8 cellular contexts compared by ENCODE assay signal in the genomic region with DNA sequence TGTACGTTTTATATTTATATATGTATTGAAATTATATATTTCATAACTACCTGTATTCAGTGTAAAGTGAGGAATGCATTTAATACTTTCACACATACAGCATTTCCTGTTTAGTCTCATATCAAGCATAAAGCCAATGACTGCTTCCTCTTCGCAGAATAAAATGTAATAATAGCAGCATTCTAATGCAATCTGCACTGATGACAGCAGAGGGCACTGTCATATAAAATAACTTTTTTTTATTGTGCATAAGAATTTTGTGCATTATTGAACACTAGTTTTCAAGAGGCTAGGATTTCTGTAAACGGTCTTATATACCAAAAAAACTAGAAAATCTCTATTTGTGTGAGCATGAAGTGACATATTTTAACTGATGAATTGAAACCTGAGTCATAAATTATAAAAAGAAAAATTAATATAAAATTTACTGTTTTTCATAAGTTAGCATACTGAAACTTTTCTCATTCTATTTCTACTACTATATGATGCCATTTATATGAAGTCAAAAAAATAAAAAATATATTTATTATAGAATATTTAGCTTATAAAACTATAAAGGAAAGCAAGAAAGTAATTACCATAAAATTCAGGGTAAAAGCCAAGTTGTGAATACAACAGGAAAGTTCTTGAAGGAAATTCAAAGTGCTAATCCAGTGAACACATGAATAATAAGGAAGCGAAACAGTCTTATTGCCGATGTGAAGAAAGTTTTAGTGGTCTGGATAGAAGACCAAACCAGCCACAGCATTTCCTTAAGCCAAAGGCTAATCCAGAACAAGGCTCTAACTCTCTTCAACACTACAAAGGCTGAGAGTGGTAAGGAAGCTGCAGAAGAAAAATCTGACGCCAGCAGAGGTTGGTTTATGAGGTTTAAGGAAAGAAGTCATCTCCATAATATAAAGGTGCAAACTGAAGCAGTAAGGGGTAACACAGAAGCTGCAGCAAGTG. TPM values are rescaled to one million over a fixed set of nuclear protein-coding genes. Genes with fewer than 3 reads are reported as not detected.
DNase-seq lines count a peak whose midpoint lies in the region; ATAC-seq, FAIRE-seq and TF ChIP-seq lines count a peak whose summit lies in the region.

No MANE protein-coding gene starts in this region.

- peak; percentile 43 to 54 for TF ChIP-seq CTCF in endothelial cell of umbilical vein (IDR thresholded peaks at IDR 0.05; ENCODE audit: extremely low read depth in 1 of 2, insufficient read depth in 1 of 2, low read depth in 1 of 2, low read length in 2 of 2)
- TF ChIP-seq CTCF in nephron (IDR thresholded peaks at IDR 0.05; ENCODE audit: unreplicated experiment in 3 of 3), result peak; percentile 61 to 82 (median 66)

- CTCF ChIA-PET in endothelial cell of umbilical vein (lab: Charles Lee), result interaction anchor here (0.9 to 5.7 kb wide), 19 partner anchors 10 to 1309 kb away, joined by 3 to 93 read pairs (median 6); a partner anchor contains a TSS

- dilution Hi-C loops in endothelial cell of umbilical vein (cut with MboI; ENCODE audit: extremely low pct_ligation_motif_present, low sequenced_read_pairs), result no loop called here

- H3K27ac Mint-ChIP-seq in nephron, result no peak overlapping the region

- no peaks in the 10 kb centered on the region for H3K27me3 Mint-ChIP-seq in nephron (ENCODE audit: low read depth)

- peak; percentile 57 for ATAC-seq in HG02623 (IDR thresholded peaks at IDR 0.05; ENCODE audit: unreplicated experiment)
- ATAC-seq in activated CD4-positive, CD25-positive, alpha-beta regulatory T cell treated with anti-CD3 and anti-CD28 coated beads, Interleukin-2, amount 50 U/mL, for 24 hours, result peak; percentile 38 to 39

- H3K9ac ChIP-seq in endothelial cell of umbilical vein (replicated peaks; ENCODE audit: extremely low read depth, insufficient read depth, low read length), result no peak overlapping the region

- TF ChIP-seq POLR2A in endothelial cell of umbilical vein (IDR thresholded peaks at IDR 0.05; ENCODE audit: low read depth, low read length), result no peak

- H3K4me2 ChIP-seq in endothelial cell of umbilical vein (ENCODE audit: insufficient read depth, low read length), result no peak overlapping the region

- no peaks in the 10 kb centered on the region for H3K9me3 ChIP-seq in endothelial cell of umbilical vein (replicated peaks; ENCODE audit: control insufficient read depth, insufficient read depth, low read length)

- peak; percentile 8 for FAIRE-seq in endothelial cell of umbilical vein (lab: Jason Lieb, UNC)

- no peak overlapping the region for H3K4me3 Mint-ChIP-seq in nephron

- BruUV-seq in endothelial cell of umbilical vein (replicated peaks; lab: Mats Ljungman, UMichigan), result no TSS peak

- H3K27ac ChIP-seq in endothelial cell of umbilical vein (ENCODE audit: insufficient read depth, low read depth, low read length), result no peak overlapping the region

- no peaks in the 10 kb centered on the region for H3K9me1 ChIP-seq in endothelial cell of umbilical vein (replicated peaks; ENCODE audit: control insufficient read depth, extremely low read depth, insufficient read depth, low read length)

- H3K4me1 Mint-ChIP-seq in nephron, result peaks cover 7% of the 10 kb centered on the region

- H3K27me3 ChIP-seq in endothelial cell of umbilical vein (ENCODE audit: control insufficient read depth in 2 of 2, insufficient read depth in 2 of 2, low read length in 2 of 2), result no peaks in the 10 kb centered on the region

- peaks cover 29% of the 10 kb centered on the region for H3K4me1 ChIP-seq in endothelial cell of umbilical vein (ENCODE audit: control insufficient read depth, extremely low read depth, insufficient read depth, low read length)

- peaks cover 30% of the 10 kb centered on the region for H3K9me3 Mint-ChIP-seq in nephron

- H3K36me3 ChIP-seq in endothelial cell of umbilical vein (ENCODE audit: control insufficient read depth in 2 of 2, extremely low read depth in 1 of 2, insufficient read depth in 2 of 2, low read length in 2 of 2), result no peaks in the 10 kb centered on the region

- peaks cover 43% of the 10 kb centered on the region for H3K36me3 Mint-ChIP-seq in nephron (ENCODE audit: low read depth)

- H4K20me1 ChIP-seq in endothelial cell of umbilical vein (replicated peaks; ENCODE audit: control insufficient read depth, extremely low read depth, insufficient read depth, low read length), result peaks cover 7% of the 10 kb centered on the region

- no peak overlapping the region for H2AFZ ChIP-seq in endothelial cell of umbilical vein (ENCODE audit: low read depth, low read length)

- POLR2A ChIA-PET in endothelial cell of umbilical vein (lab: Charles Lee), result no interaction called here

- peak; percentile 28 for DNase-seq in stimulated activated CD4-positive, alpha-beta T cell treated with anti-CD3 and anti-CD28 coated beads, Interleukin-12 subunit alpha, Interleukin-12 subunit beta, amount 100 ng/mL, for 4 hours
- no peak for DNase-seq in stimulated activated CD4-positive, alpha-beta T cell treated with anti-CD3 and anti-CD28 coated beads, Interleukin-1b, Interleukin-23, amount 100 ng/mL, for 48 hours
- DNase-seq in NCI-H146 (lab: John Stamatoyannopoulos, UW) (peak; percentile 17), endothelial cell of umbilical vein (ENCODE audit: low read depth, low spot score) (peak; percentile 81), NCI-H187 treated with DMSO at 0.1 percent for 48 hours (lab: John Stamatoyannopoulos, UW) (no peak)

- intact Hi-C loops in endothelial cell of umbilical vein (cut with micrococcal nuclease), result loop anchor here (1.0 to 2.0 kb wide), 5 partner anchors 40 to 340 kb away; a partner anchor contains a TSS

- no peak overlapping the region for H3K4me3 ChIP-seq in endothelial cell of umbilical vein (replicated peaks in 1 of 3; ENCODE audit: insufficient read depth in 1 of 3, low read depth in 1 of 3, low read length in 3 of 3)

- peaks cover 3% of the 10 kb centered on the region for H3K79me2 ChIP-seq in endothelial cell of umbilical vein (ENCODE audit: control insufficient read depth, insufficient read depth, low read length)

TF ChIP-seq in endothelial cell of umbilical vein, 7 proteins besides CTCF, POLR2A, EP300 and RAD21:
- no peak for TF ChIP-seq FOS (IDR thresholded peaks at IDR 0.05; ENCODE audit: borderline replicate concordance, insufficient read depth, low read length)
- TF ChIP-seq, protein P1, sequence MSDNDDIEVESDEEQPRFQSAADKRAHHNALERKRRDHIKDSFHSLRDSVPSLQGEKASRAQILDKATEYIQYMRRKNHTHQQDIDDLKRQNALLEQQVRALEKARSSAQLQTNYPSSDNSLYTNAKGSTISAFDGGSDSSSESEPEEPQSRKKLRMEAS (IDR thresholded peaks at IDR 0.05; ENCODE audit: insufficient read depth, insufficient read length), result no peak
- TF ChIP-seq GATA2 (IDR thresholded peaks at IDR 0.05; ENCODE audit: insufficient read depth, insufficient read length, low read depth, low read length), result no peak
- TF ChIP-seq EZH2 (IDR thresholded peaks at IDR 0.05; ENCODE audit: borderline replicate concordance, low read depth, low read length, severe bottlenecking), result no peak
- no peak for TF ChIP-seq JUN (IDR thresholded peaks at IDR 0.05; ENCODE audit: borderline replicate concordance, insufficient read depth, insufficient read length, low read depth)
- no peak for TF ChIP-seq MYC (IDR thresholded peaks at IDR 0.05; ENCODE audit: low read depth, low read length)
- no peak for TF ChIP-seq POLR2AphosphoS5 (IDR thresholded peaks at IDR 0.05; ENCODE audit: insufficient read depth, low read depth, low read length)

RNA-seq across cellular contexts. Expression of a gene that starts 36.3 kb away (rescaled TPM):
- 43.8 and 48.1 TPM in 2 replicates for total RNA-seq in endothelial cell of umbilical vein
- 29.2 and 37.5 TPM in 2 replicates for polyA plus RNA-seq in endothelial cell of umbilical vein
- polyA plus RNA-seq in endothelial cell of umbilical vein (2011; cell fraction: cytosol; rRNA removed), result 30.4 and 37.1 TPM in 2 replicates
- 140 and 180 TPM in 2 replicates for polyA plus RNA-seq in endothelial cell of umbilical vein (2011; cell fraction: nucleus; rRNA removed)
- polyA plus RNA-seq in endothelial cell of umbilical vein (2012), result 37.9 and 43.5 TPM in 2 replicates
- 40.6 and 43.6 TPM in 2 replicates for polyA minus RNA-seq in endothelial cell of umbilical vein
- 3.3 TPM for polyA minus RNA-seq in endothelial cell of umbilical vein (2011; cell fraction: cytosol; rRNA and poly(A)+ RNA removed)
- polyA minus RNA-seq in endothelial cell of umbilical vein (2011; cell fraction: nucleus; rRNA and poly(A)+ RNA removed), result 50.2 and 88.2 TPM in 2 replicates

RNA-seq across cellular contexts. Expression of a gene that starts 40.4 kb away (rescaled TPM):
- total RNA-seq in endothelial cell of umbilical vein, result 36.7 and 36.8 TPM in 2 replicates
- polyA plus RNA-seq in endothelial cell of umbilical vein, result 5.1 and 8.1 TPM in 2 replicates
- 17.2 and 18.6 TPM in 2 replicates for polyA plus RNA-seq in endothelial cell of umbilical vein (2011; cell fraction: cytosol; rRNA removed)
- 14.6 and 19.4 TPM in 2 replicates for polyA plus RNA-seq in endothelial cell of umbilical vein (2011; cell fraction: nucleus; rRNA removed)
- polyA plus RNA-seq in endothelial cell of umbilical vein (2012), result 29.9 and 48.7 TPM in 2 replicates
- 7.2 and 15.2 TPM in 2 replicates for polyA minus RNA-seq in endothelial cell of umbilical vein
- 27.7 TPM for polyA minus RNA-seq in endothelial cell of umbilical vein (2011; cell fraction: cytosol; rRNA and poly(A)+ RNA removed)
- polyA minus RNA-seq in endothelial cell of umbilical vein (2011; cell fraction: nucleus; rRNA and poly(A)+ RNA removed), result 25.1 and 33.0 TPM in 2 replicates

Comparison
In these comparisons a context has a peak if more than half of its experiments do, and no peak if none do; other contexts are left out.
1. DNase-seq: peak in stimulated activated CD4-positive, alpha-beta T cell treated with anti-CD3 and anti-CD28 coated beads, Interleukin-12 subunit alpha, Interleukin-12 subunit beta, amount 100 ng/mL, for 4 hours (single experiment), NCI-H146 (single experiment) and endothelial cell of umbilical vein (single experiment); none in stimulated activated CD4-positive, alpha-beta T cell treated with anti-CD3 and anti-CD28 coated beads, Interleukin-1b, Interleukin-23, amount 100 ng/mL, for 48 hours (single experiment) and NCI-H187 treated with DMSO at 0.1 percent for 48 hours (single experiment).